ENCODE assay signal across 17 cellular contexts in the genomic region with DNA sequence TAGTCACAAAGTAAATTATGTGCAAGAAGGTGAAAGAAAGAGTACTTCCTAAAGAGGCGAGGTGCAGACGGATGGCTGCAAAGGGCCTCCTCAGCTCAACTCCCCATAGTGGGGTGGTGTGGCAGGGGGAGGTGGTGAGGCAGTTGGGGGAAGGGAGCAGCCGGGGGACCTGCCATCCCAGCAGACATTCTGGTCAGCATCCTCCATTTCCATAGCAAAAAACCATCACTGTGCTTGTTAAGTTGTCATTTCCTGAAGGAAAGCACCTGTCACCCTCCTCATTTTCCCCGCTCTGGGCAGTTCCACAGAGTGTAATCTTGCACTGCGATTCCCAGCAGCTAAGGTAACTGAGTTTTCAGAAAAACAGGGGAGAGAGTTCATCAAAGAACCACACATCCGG. TPM values are rescaled to one million over a fixed set of nuclear protein-coding genes. Genes with fewer than 3 reads are reported as not detected.
A peak's percentile ranks its signal among the peaks of the same experiment; 100 is the strongest.
DNase-seq lines count a peak whose midpoint lies in the region; ATAC-seq and TF ChIP-seq lines count a peak whose summit lies in the region.
"Had no signal": no experiment of that assay in that cellular context is flagged by ENCODE, and none has a peak within 500 bp of the region (broad histone marks: within the 10 kb centered on the region; RNA-seq: fewer than 3 reads in every experiment).

No MANE protein-coding gene starts in this region.

- H3K9me3 Mint-ChIP-seq in brain (peaks cover 6 to 22% (median 10%) of the 10 kb centered on the region in 5 experiments), nephron (peaks cover 6% of the 10 kb centered on the region), chondrocyte (ENCODE audit: low read depth) (peaks cover under 1% of the 10 kb centered on the region)
- H3K9me3 Mint-ChIP-seq: CD4-positive, alpha-beta T cell; HFFc6 had no signal

- H3K4me3 Mint-ChIP-seq in brain (no peak overlapping the region), nephron (no peak overlapping the region), chondrocyte (ENCODE audit: unreplicated experiment) (no peak overlapping the region)
- H3K4me3 Mint-ChIP-seq: CD4-positive, alpha-beta T cell; HFFc6 had no signal

- in situ Hi-C loops in G401 (cut with HindIII; ENCODE audit: low sequenced_read_pairs): no loop called here

- no peaks in the 10 kb centered on the region for H3K27me3 Mint-ChIP-seq in brain
- H3K27me3 Mint-ChIP-seq in nephron (ENCODE audit: low read depth): no peaks in the 10 kb centered on the region
- no peaks in the 10 kb centered on the region for H3K27me3 Mint-ChIP-seq in chondrocyte (ENCODE audit: low read depth)
- H3K27me3 Mint-ChIP-seq: CD4-positive, alpha-beta T cell had no signal

- ATAC-seq in GM21390 (IDR thresholded peaks at IDR 0.05; ENCODE audit: unreplicated experiment): no peak
- ATAC-seq: A549, HCT116 had no signal

- H3K4me1 Mint-ChIP-seq in brain (peaks cover 89% of the 10 kb centered on the region), nephron (peaks cover 17% of the 10 kb centered on the region), chondrocyte (ENCODE audit: low read depth) (peaks cover 57% of the 10 kb centered on the region)

- DNase-seq in G401 (ENCODE audit: low spot score) (peak; percentile 22), iPS DF 4.7 (ENCODE audit: extremely low read depth, low spot score) (peak; percentile 51), DMS114 treated with DMSO at 0.1 percent for 48 hours (lab: John Stamatoyannopoulos, UW; ENCODE audit: unreplicated experiment) (no peak), chondrocyte (ENCODE audit: low spot score) (no peak), KG1 (lab: John Stamatoyannopoulos, UW) (no peak)
- DNase-seq: AML-193; Caco-2; CD4-positive, alpha-beta T cell; DMS153; DMS79; GF-D8; HFFc6 had no signal

- H3K27ac Mint-ChIP-seq in brain: peak overlapping the region in 3 of 5 experiments; percentile 9 to 90 (median 39)
- peak overlapping the region in 2 of 3 experiments; percentile 58 to 81 for H3K27ac Mint-ChIP-seq in nephron
- no peak overlapping the region for H3K27ac Mint-ChIP-seq in chondrocyte (ENCODE audit: unreplicated experiment)
- H3K27ac Mint-ChIP-seq: CD4-positive, alpha-beta T cell had no signal

- TF ChIP-seq CTCF in brain (conservative IDR thresholded peaks at IDR 0.05) (no peak), nephron (IDR thresholded peaks at IDR 0.05; ENCODE audit: unreplicated experiment in 3 of 3) (no peak), chondrocyte (IDR thresholded peaks at IDR 0.05) (no peak)

- H3K36me3 Mint-ChIP-seq in brain: peaks cover 21% of the 10 kb centered on the region
- H3K36me3 Mint-ChIP-seq in nephron (ENCODE audit: low read depth): peaks cover 5% of the 10 kb centered on the region
- no peaks in the 10 kb centered on the region for H3K36me3 Mint-ChIP-seq in chondrocyte (ENCODE audit: low read depth)

RNA-seq across cellular contexts. Expression of a gene that starts 51.5 kb away (rescaled TPM):
- total RNA-seq in G401 (2014; rRNA removed; shearing (Covaris generic)): not detected in 2 replicates
- 18.3 TPM for polyA plus RNA-seq in brain (ENCODE audit: insufficient read depth, low read depth, low replicate concordance)
- 52.2 to 57.7 TPM (median 55.5 TPM) in 3 replicates for total RNA-seq in chondrocyte

Comparison
In these comparisons a context has a peak if more than half of its experiments do, and no peak if none do; other contexts are left out.
1. DNase-seq: peak in G401 (single experiment) and iPS DF 4.7 (single experiment); none in DMS114 treated with DMSO at 0.1 percent for 48 hours (single experiment), chondrocyte (single experiment) and KG1 (single experiment).
2. RNA of a gene that starts 51.5 kb away (total RNA-seq): 52.2 to 57.7 TPM in chondrocyte; not detected in G401; every median in the first group is over 10 times any median in the second.